8 cellular contexts compared by ENCODE assay signal in the genomic region with DNA sequence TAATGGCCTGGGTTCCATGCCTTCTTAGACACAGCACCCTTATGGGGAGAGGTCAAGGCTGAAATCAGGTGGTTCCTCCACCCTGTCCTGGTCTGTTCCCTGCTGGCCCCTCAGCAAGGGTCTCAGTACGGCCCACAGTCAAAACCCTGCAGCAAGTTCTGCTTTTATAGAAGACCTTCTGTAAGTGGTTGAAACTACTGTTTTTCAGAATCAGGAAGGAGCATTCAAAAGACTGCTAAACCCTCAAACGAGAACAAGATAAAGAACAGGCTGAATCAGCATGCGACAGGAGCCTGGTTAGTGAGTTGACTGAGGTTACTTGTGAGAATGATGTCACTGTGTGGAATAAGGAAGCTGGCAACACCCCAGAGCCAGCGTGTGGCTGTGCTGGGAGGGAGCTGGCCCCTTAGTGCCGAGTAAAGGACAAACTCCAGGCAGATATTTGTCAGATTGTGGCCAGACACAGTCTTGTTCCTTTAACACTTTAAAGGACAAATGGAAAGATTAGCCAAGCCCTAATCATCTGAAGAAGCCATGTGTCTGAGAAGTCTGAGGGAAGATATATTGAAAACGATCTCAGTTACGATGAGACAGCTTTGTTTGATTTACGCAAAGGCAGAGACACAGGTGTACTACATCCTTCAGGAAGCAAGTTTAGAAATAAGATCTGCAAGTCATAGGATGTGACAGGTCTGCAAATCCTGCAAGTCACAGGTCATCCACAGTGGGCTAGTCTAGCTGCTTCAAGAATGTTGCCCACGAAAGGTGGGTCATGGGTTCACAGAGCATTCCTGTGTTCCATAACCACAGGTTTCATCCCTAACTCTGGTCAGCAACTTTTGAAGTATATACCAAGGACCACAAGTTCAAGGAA. TPM values are rescaled to one million over a fixed set of nuclear protein-coding genes. Genes with fewer than 3 reads are reported as not detected.
A peak's percentile ranks its signal among the peaks of the same experiment; 100 is the strongest.
DNase-seq lines count a peak whose midpoint lies in the region; ATAC-seq and TF ChIP-seq lines count a peak whose summit lies in the region.

No MANE protein-coding gene starts in this region.

- CTCF ChIA-PET in T-cell (lab: Charles Lee): interaction anchor here (0.7 to 1.2 kb wide), 3 partner anchors 54 to 844 kb away, joined by 3 read pairs; a partner anchor contains a TSS

- H3K4me1 ChIP-seq in mesendoderm (ENCODE audit: control insufficient read depth, low read depth, low read length): peaks cover 2% of the 10 kb centered on the region
- H3K4me1 ChIP-seq in effector memory CD4-positive, alpha-beta T cell (ENCODE audit: control insufficient read depth, insufficient read depth, low read length, poor library complexity, severe bottlenecking): no peaks in the 10 kb centered on the region

- H3K4me3 ChIP-seq in choroid plexus epithelial cell (ENCODE audit: low read depth, low read length) (no peak overlapping the region), mesendoderm (ENCODE audit: low read length) (no peak overlapping the region)
- H3K4me3 ChIP-seq in effector memory CD4-positive, alpha-beta T cell (ENCODE audit: insufficient read depth, low read depth, low read length, poor library complexity, severe bottlenecking): no peak overlapping the region

- H3K79me2 ChIP-seq in mesendoderm (ENCODE audit: control insufficient read depth, insufficient read depth, low read length): no peaks in the 10 kb centered on the region

- WGBS in mesendoderm (ENCODE audit: extremely low coverage, insufficient coverage, low lambda C conversion rate): no CpG with 5 or more reads among the region's 9 CpGs

- TF ChIP-seq CTCF in choroid plexus epithelial cell (conservative IDR thresholded peaks at IDR 0.05; ENCODE audit: low read depth, low read length): no peak

- H3K4me3 Mint-ChIP-seq in T-cell: no peak overlapping the region

- no peak overlapping the region for H3K4me2 ChIP-seq in mesendoderm (ENCODE audit: low read length)

- H3K9ac ChIP-seq in mesendoderm (ENCODE audit: low read length): no peak overlapping the region

- no peak overlapping the region for H2BK15ac ChIP-seq in mesendoderm (replicated peaks; ENCODE audit: low read depth)

- DNase-seq in NCI-H510A treated with DMSO at 0.1 percent for 48 hours (lab: John Stamatoyannopoulos, UW) (peak; percentile 22), NCI-H510A (lab: John Stamatoyannopoulos, UW) (no peak), T-cell (peak in 20 of 34 experiments; percentile 3 to 57 (median 18)), choroid plexus epithelial cell (ENCODE audit: low read depth) (peak; percentile 77), mesendoderm (peak; percentile 85)
- peak; percentile 65 for DNase-seq in stimulated activated naive CD8-positive, alpha-beta T cell treated with anti-CD3 and anti-CD28 coated beads, Interleukin-15, Interleukin-2, amounts not matched to agents 100 U/mL and 50 U/mL, for 24 hours
- no peak for DNase-seq in effector memory CD4-positive, alpha-beta T cell

- H3K56ac ChIP-seq in mesendoderm (ENCODE audit: low read length): peak overlapping the region; percentile 10

- no peak overlapping the region for H4K8ac ChIP-seq in mesendoderm (ENCODE audit: low read depth, low read length)

- no peaks in the 10 kb centered on the region for H3K27me3 Mint-ChIP-seq in T-cell

- peaks cover 4 to 10% (median 8%) of the 10 kb centered on the region in 3 donors for H3K4me1 Mint-ChIP-seq in T-cell

- no peaks in the 10 kb centered on the region for H3K36me3 ChIP-seq in mesendoderm (ENCODE audit: control insufficient read depth, insufficient read depth, low read length)
- peaks cover 11% of the 10 kb centered on the region for H3K36me3 ChIP-seq in effector memory CD4-positive, alpha-beta T cell (ENCODE audit: control insufficient read depth, insufficient read depth, low read length)

- peaks cover 21% of the 10 kb centered on the region for H3K36me3 Mint-ChIP-seq in T-cell

- POLR2A ChIA-PET in T-cell (lab: Charles Lee): no interaction called here

- no peak overlapping the region for H3K4ac ChIP-seq in mesendoderm (ENCODE audit: low read depth, low read length)

- H2BK5ac ChIP-seq in mesendoderm (ENCODE audit: low read length): no peak overlapping the region

- no peak overlapping the region for H3K27ac ChIP-seq in mesendoderm (ENCODE audit: low read depth, low read length)
- no peak overlapping the region for H3K27ac ChIP-seq in effector memory CD4-positive, alpha-beta T cell (ENCODE audit: insufficient read depth, low read length, poor library complexity, severe bottlenecking)

- no peak overlapping the region for H3K18ac ChIP-seq in mesendoderm (ENCODE audit: low read length)

- no peak overlapping the region for H4K5ac ChIP-seq in mesendoderm (ENCODE audit: low read length)

- no peaks in the 10 kb centered on the region for H3K9me3 ChIP-seq in effector memory CD4-positive, alpha-beta T cell (ENCODE audit: control insufficient read depth, low read length)

- H2BK120ac ChIP-seq in mesendoderm (ENCODE audit: low read depth, low read length): no peak overlapping the region

- no peak overlapping the region for H3K27ac Mint-ChIP-seq in T-cell

- no peak overlapping the region for H3K23ac ChIP-seq in mesendoderm (ENCODE audit: low read length)

- H3K9me3 Mint-ChIP-seq in T-cell: no peaks in the 10 kb centered on the region

- H3K79me1 ChIP-seq in mesendoderm (ENCODE audit: low read length): no peaks in the 10 kb centered on the region

- H3K27me3 ChIP-seq in mesendoderm (ENCODE audit: insufficient read depth, low read length, poor library complexity): no peaks in the 10 kb centered on the region
- H3K27me3 ChIP-seq in effector memory CD4-positive, alpha-beta T cell (replicated peaks; ENCODE audit: control insufficient read depth, insufficient read depth, low read length, poor library complexity, severe bottlenecking): no peaks in the 10 kb centered on the region

- peak; percentile 80 for ATAC-seq in HG03354 (IDR thresholded peaks at IDR 0.05; ENCODE audit: poor library complexity, severe bottlenecking, unreplicated experiment)
- peak in 2 of 4 experiments; percentile 55 to 77 for ATAC-seq in T-cell (replicated peaks in 1 of 4)
- peak; percentile 96 for ATAC-seq in stimulated activated naive CD8-positive, alpha-beta T cell treated with anti-CD3 and anti-CD28 coated beads, Interleukin-15, Interleukin-2, amounts not matched to agents 100 U/mL and 50 U/mL, for 24 hours

- H2AK5ac ChIP-seq in mesendoderm (ENCODE audit: low read length): peak overlapping the region; percentile 11

RNA-seq across cellular contexts. Expression of a gene that starts 54.0 kb away (rescaled TPM):
- under 1 TPM; 0.16 to 0.92 (median 0.55) TPM for total RNA-seq in T-cell
- 5.9 TPM for polyA plus RNA-seq in mesendoderm (2013, experiment 1 of 2)
- polyA plus RNA-seq in mesendoderm (2013, experiment 2 of 2): 5.5 TPM

Comparison
In these comparisons a context has a peak if more than half of its experiments do, and no peak if none do; other contexts are left out.
1. DNase-seq: peak in NCI-H510A treated with DMSO at 0.1 percent for 48 hours (single experiment), T-cell (20 of 34), choroid plexus epithelial cell (single experiment), mesendoderm (single experiment) and stimulated activated naive CD8-positive, alpha-beta T cell treated with anti-CD3 and anti-CD28 coated beads, Interleukin-15, Interleukin-2, amounts not matched to agents 100 U/mL and 50 U/mL, for 24 hours (single experiment); none in NCI-H510A (single experiment) and effector memory CD4-positive, alpha-beta T cell (0 of 3).